ENCODE assay signal across 14 cellular contexts in genomic region chr12:112961536-112961935, GRCh38. TPM values are rescaled to one million over a fixed set of nuclear protein-coding genes. Genes with fewer than 3 reads are reported as not detected.
DNase-seq lines count a peak whose midpoint lies in the region; ATAC-seq and TF ChIP-seq lines count a peak whose summit lies in the region.
"Had no signal": no experiment of that assay in that cellular context is flagged by ENCODE, and none has a peak within 500 bp of the region (broad histone marks: within the 10 kb centered on the region; RNA-seq: fewer than 3 reads in every experiment).

No MANE protein-coding gene starts in this region.

- peaks cover 95% of the 10 kb centered on the region for H3K36me3 Mint-ChIP-seq in activated CD8-positive, alpha-beta memory T cell treated with anti-CD3 and anti-CD28 coated beads, Interleukin-2, amount 10 ng/mL, durations not matched to agents 7 days and 5 days
- peaks cover 85% of the 10 kb centered on the region for H3K36me3 Mint-ChIP-seq in activated T-helper 17 cell treated with anti-CD3 and anti-CD28 coated beads, Interleukin-2, amount 50 U/mL, for 72 hours (ENCODE audit: low read depth)

- no peaks in the 10 kb centered on the region for H3K27me3 Mint-ChIP-seq in activated CD8-positive, alpha-beta memory T cell treated with anti-CD3 and anti-CD28 coated beads, Interleukin-2, amount 10 ng/mL, durations not matched to agents 7 days and 5 days
- H3K27me3 Mint-ChIP-seq in activated T-helper 17 cell treated with anti-CD3 and anti-CD28 coated beads, Interleukin-2, amount 50 U/mL, for 72 hours, result no peaks in the 10 kb centered on the region
- H3K27me3 Mint-ChIP-seq: CD4-positive, alpha-beta memory T cell had no signal

- H3K9me3 ChIP-seq in OCI-LY7 (ENCODE audit: low read length), result no peaks in the 10 kb centered on the region
- H3K9me3 ChIP-seq: A549 had no signal

- DNase-seq in activated CD8-positive, alpha-beta memory T cell treated with anti-CD3 and anti-CD28 coated beads, Interleukin-2, amount 10 ng/mL, durations not matched to agents 7 days and 5 days, result no peak
- DNase-seq in activated CD8-positive, alpha-beta memory T cell treated with anti-CD3 and anti-CD28 coated beads, Interleukin-2, amount 50 U/mL, for 4 hours, result no peak
- DNase-seq in OCI-LY7 (ENCODE audit: low spot score), result no peak
- no peak for DNase-seq in GM13976 (ENCODE audit: low spot score)
- DNase-seq: BE2C; CD4-positive, alpha-beta memory T cell; DMS79; EL; GOT3; H9 had no signal

- H3K9me3 Mint-ChIP-seq in activated CD8-positive, alpha-beta memory T cell treated with anti-CD3 and anti-CD28 coated beads, Interleukin-2, amount 10 ng/mL, durations not matched to agents 7 days and 5 days (ENCODE audit: low read depth), result no peaks in the 10 kb centered on the region
- no peaks in the 10 kb centered on the region for H3K9me3 Mint-ChIP-seq in activated T-helper 17 cell treated with anti-CD3 and anti-CD28 coated beads, Interleukin-2, amount 50 U/mL, for 72 hours

- peak overlapping the region; percentile 81; the same call in 1 of the 2 replicates for H2AFZ ChIP-seq in OCI-LY7 (ENCODE audit: low read length)

- H3K4me1 ChIP-seq in OCI-LY7 (ENCODE audit: insufficient read depth, low read length, poor library complexity, severe bottlenecking), result peaks cover 8% of the 10 kb centered on the region
- H3K4me1 ChIP-seq: A549, BE2C had no signal

- intact Hi-C loops in OCI-LY7 (cut with micrococcal nuclease; ENCODE audit: unreplicated experiment), result no loop called here

- H3K4me3 Mint-ChIP-seq in activated CD8-positive, alpha-beta memory T cell treated with anti-CD3 and anti-CD28 coated beads, Interleukin-2, amount 10 ng/mL, durations not matched to agents 7 days and 5 days, result no peak overlapping the region
- H3K4me3 Mint-ChIP-seq in activated T-helper 17 cell treated with anti-CD3 and anti-CD28 coated beads, Interleukin-2, amount 50 U/mL, for 72 hours, result no peak overlapping the region
- H3K4me3 Mint-ChIP-seq: CD4-positive, alpha-beta memory T cell; H9 had no signal

- in situ Hi-C loops in GM13976 (cut with MboI; ENCODE audit: low sequenced_read_pairs, unreplicated experiment), result no loop called here

- H3K4me3 ChIP-seq in OCI-LY7 (ENCODE audit: low read depth, low read length, poor library complexity, severe bottlenecking), result no peak overlapping the region
- H3K4me3 ChIP-seq: A549 had no signal

- H3K4me2 ChIP-seq in OCI-LY7 (ENCODE audit: low read length), result peak overlapping the region; percentile 36; the same call in 1 of the 2 replicates
- H3K4me2 ChIP-seq: A549 had no signal

- no peaks in the 10 kb centered on the region for H3K36me3 ChIP-seq in OCI-LY7 (ENCODE audit: insufficient read depth, low read length)

- POLR2A ChIA-PET in OCI-LY7 (lab: Charles Lee), result interaction anchor here (1.1 kb wide), 2 partner anchors 10 to 16 kb away, joined by 3 to 5 read pairs; partner anchors contain the start of gene OAS2

- ATAC-seq in activated CD8-positive, alpha-beta memory T cell treated with anti-CD3 and anti-CD28 coated beads, Interleukin-2, amount 10 ng/mL, durations not matched to agents 7 days and 5 days, result no peak
- no peak for ATAC-seq in activated T-helper 17 cell treated with anti-CD3 and anti-CD28 coated beads, Interleukin-2, amount 50 U/mL, for 72 hours (replicated peaks)
- no peak for ATAC-seq in HG03460 (IDR thresholded peaks at IDR 0.05; ENCODE audit: unreplicated experiment)

- peaks cover 30% of the 10 kb centered on the region for H3K4me1 Mint-ChIP-seq in activated CD8-positive, alpha-beta memory T cell treated with anti-CD3 and anti-CD28 coated beads, Interleukin-2, amount 10 ng/mL, durations not matched to agents 7 days and 5 days
- peaks cover 17% of the 10 kb centered on the region for H3K4me1 Mint-ChIP-seq in activated T-helper 17 cell treated with anti-CD3 and anti-CD28 coated beads, Interleukin-2, amount 50 U/mL, for 72 hours

- no peak overlapping the region for H3K27ac ChIP-seq in OCI-LY7 (ENCODE audit: low read depth, low read length, poor library complexity, severe bottlenecking)
- H3K27ac ChIP-seq: A549, C4-2B had no signal

- TF ChIP-seq CTCF in OCI-LY7 (conservative IDR thresholded peaks at IDR 0.05; ENCODE audit: low read length) (no peak), GM13976 (IDR thresholded peaks at IDR 0.05; ENCODE audit: borderline replicate concordance, control extremely low read depth, extremely low read depth, insufficient read depth, missing control alignments) (no peak)

- H3K27ac Mint-ChIP-seq in activated CD8-positive, alpha-beta memory T cell treated with anti-CD3 and anti-CD28 coated beads, Interleukin-2, amount 10 ng/mL, durations not matched to agents 7 days and 5 days, result peak overlapping the region; percentile 25
- peak overlapping the region; percentile 3 for H3K27ac Mint-ChIP-seq in activated T-helper 17 cell treated with anti-CD3 and anti-CD28 coated beads, Interleukin-2, amount 50 U/mL, for 72 hours

- H4K20me1 ChIP-seq in OCI-LY7 (ENCODE audit: insufficient read depth, low read length), result no peaks in the 10 kb centered on the region

- CTCF ChIA-PET in activated CD8-positive, alpha-beta memory T cell treated with anti-CD3 and anti-CD28 coated beads, Interleukin-2, amount 10 ng/mL, durations not matched to agents 7 days and 5 days (lab: Charles Lee), result interaction anchor here (1.2 to 5.4 kb wide), 5 partner anchors 10 to 62 kb away, joined by 3 to 21 read pairs (median 4); no protein-coding TSS in a partner anchor
- CTCF ChIA-PET in OCI-LY7 (lab: Charles Lee; ENCODE audit: unreplicated experiment), result no interaction called here

- no peaks in the 10 kb centered on the region for H3K9me2 ChIP-seq in OCI-LY7 (ENCODE audit: insufficient read depth, low read length)

- no peaks in the 10 kb centered on the region for H3K79me2 ChIP-seq in OCI-LY7 (ENCODE audit: insufficient read depth, low read depth, low read length)

- no TSS peak for BruUV-seq in OCI-LY7 (replicated peaks; lab: Mats Ljungman, UMichigan)

RNA-seq across cellular contexts. Expression of gene OAS2, which starts 16.8 kb away (rescaled TPM):
- total RNA-seq in activated CD8-positive, alpha-beta memory T cell treated with anti-CD3 and anti-CD28 coated beads, Interleukin-2, amount 10 ng/mL, durations not matched to agents 7 days and 5 days, result 100 to 1,000 TPM; 276 to 383 TPM
- total RNA-seq in OCI-LY7 (2014; rRNA removed; shearing (Covaris generic)), result 22.7 and 33.2 TPM in 2 replicates
- total RNA-seq in OCI-LY7 (2022), result 46.8 and 52.6 TPM in 2 replicates
- total RNA-seq in activated T-helper 17 cell treated with anti-CD3 and anti-CD28 coated beads, Interleukin-2, amount 50 U/mL, for 72 hours, result 10 to 100 TPM; 44.6 to 64.8 TPM
- total RNA-seq: H9 had no signal

RNA-seq across cellular contexts. Expression of gene OAS3, which starts 23.3 kb away (rescaled TPM):
- 100 to 1,000 TPM; 290 to 394 TPM for total RNA-seq in activated CD8-positive, alpha-beta memory T cell treated with anti-CD3 and anti-CD28 coated beads, Interleukin-2, amount 10 ng/mL, durations not matched to agents 7 days and 5 days
- 0.79 and 4.7 TPM in 2 replicates for total RNA-seq in OCI-LY7 (2014; rRNA removed; shearing (Covaris generic))
- 5.4 and 9.2 TPM in 2 replicates for total RNA-seq in OCI-LY7 (2022)
- total RNA-seq in activated T-helper 17 cell treated with anti-CD3 and anti-CD28 coated beads, Interleukin-2, amount 50 U/mL, for 72 hours, result 10 to 100 TPM; 17.4 to 41.7 TPM

RNA-seq across cellular contexts. Expression of gene OAS1, which starts 54.8 kb away (rescaled TPM):
- 100 to 1,000 TPM; 161 to 292 TPM for total RNA-seq in activated CD8-positive, alpha-beta memory T cell treated with anti-CD3 and anti-CD28 coated beads, Interleukin-2, amount 10 ng/mL, durations not matched to agents 7 days and 5 days
- total RNA-seq in OCI-LY7 (2014; rRNA removed; shearing (Covaris generic)), result 40.3 and 49.6 TPM in 2 replicates
- total RNA-seq in OCI-LY7 (2022), result 53.7 and 56.3 TPM in 2 replicates
- total RNA-seq in activated T-helper 17 cell treated with anti-CD3 and anti-CD28 coated beads, Interleukin-2, amount 50 U/mL, for 72 hours, result 10 to 100 TPM; 15.6 to 20.9 TPM
- total RNA-seq: H9 had no signal

Comparison
In these comparisons a context has a peak if more than half of its experiments do, and no peak if none do; other contexts are left out.
1. RNA of gene OAS2, which starts 16.8 kb away (total RNA-seq): 276 to 383 TPM in activated CD8-positive, alpha-beta memory T cell treated with anti-CD3 and anti-CD28 coated beads, Interleukin-2, amount 10 ng/mL, durations not matched to agents 7 days and 5 days; 44.6 to 64.8 TPM in activated T-helper 17 cell treated with anti-CD3 and anti-CD28 coated beads, Interleukin-2, amount 50 U/mL, for 72 hours and 22.7 to 52.6 TPM in OCI-LY7; every median in the first group is over 4 times any median in the second.
2. RNA of gene OAS3, which starts 23.3 kb away (total RNA-seq): 290 to 394 TPM in activated CD8-positive, alpha-beta memory T cell treated with anti-CD3 and anti-CD28 coated beads, Interleukin-2, amount 10 ng/mL, durations not matched to agents 7 days and 5 days; 17.4 to 41.7 TPM in activated T-helper 17 cell treated with anti-CD3 and anti-CD28 coated beads, Interleukin-2, amount 50 U/mL, for 72 hours and 0.79 to 9.2 TPM in OCI-LY7; every median in the first group is over 4 times any median in the second.